11 cellular contexts compared by ENCODE assay signal in genomic region chr20:50646483-50646996, GRCh38. TPM values are rescaled to one million over a fixed set of nuclear protein-coding genes. Genes with fewer than 3 reads are reported as not detected.
A peak's percentile ranks its signal among the peaks of the same experiment; 100 is the strongest.
DNase-seq lines count a peak whose midpoint lies in the region; ATAC-seq, FAIRE-seq and TF ChIP-seq lines count a peak whose summit lies in the region.
"Had no signal": no experiment of that assay in that cellular context is flagged by ENCODE, and none has a peak within 500 bp of the region (broad histone marks: within the 10 kb centered on the region; RNA-seq: fewer than 3 reads in every experiment).

No MANE protein-coding gene starts in this region.

- H3K27me3 ChIP-seq in K562 (ENCODE audit: control insufficient read depth in 2 of 2, insufficient read depth in 2 of 2, low read length in 2 of 2) (no peaks in the 10 kb centered on the region), thyroid gland (no peaks in the 10 kb centered on the region), Karpas-422 (ENCODE audit: low read length) (no peaks in the 10 kb centered on the region)

- H3K9me1 ChIP-seq in K562 (ENCODE audit: control insufficient read depth, insufficient read depth, low read length): peaks cover 3% of the 10 kb centered on the region

- ATAC-seq in K562: no peak
- ATAC-seq in GM18858 (IDR thresholded peaks at IDR 0.05; ENCODE audit: unreplicated experiment): no peak

- H3K27ac Mint-ChIP-seq in nephron progenitor cell: no peak overlapping the region

- peaks cover 5% of the 10 kb centered on the region for H3K36me3 Mint-ChIP-seq in nephron progenitor cell (ENCODE audit: low read depth)

- H2AFZ ChIP-seq in K562 (ENCODE audit: low read depth, low read length): no peak overlapping the region
- H2AFZ ChIP-seq in Karpas-422 (ENCODE audit: low read length): no peak overlapping the region

- peaks cover 8 to 22% of the 10 kb centered on the region in 2 experiments for H3K4me1 ChIP-seq in K562 (replicated peaks in 1 of 2; ENCODE audit: control insufficient read depth in 2 of 2, insufficient read depth in 2 of 2, low read length in 2 of 2)
- peaks cover 9 to 12% of the 10 kb centered on the region in 2 donors for H3K4me1 ChIP-seq in thyroid gland
- no peaks in the 10 kb centered on the region for H3K4me1 ChIP-seq in Karpas-422 (ENCODE audit: low read length)

- TF ChIP-seq POLR2A in K562 (conservative IDR thresholded peaks at IDR 0.05) (no peak), thyroid gland (IDR thresholded peaks at IDR 0.05) (no peak)

- BruUV-seq in K562 (replicated peaks; lab: Mats Ljungman, UMichigan): no TSS peak

- TF ChIP-seq EP300 in K562 (IDR thresholded peaks at IDR 0.05; ENCODE audit: low read length): no peak

- H3K9me3 ChIP-seq in K562 (replicated peaks; ENCODE audit: control insufficient read depth, insufficient read depth, low read depth, low read length): peaks cover 4% of the 10 kb centered on the region
- no peaks in the 10 kb centered on the region for H3K9me3 ChIP-seq in thyroid gland
- H3K9me3 ChIP-seq in Karpas-422 (ENCODE audit: low read length): peaks cover 5% of the 10 kb centered on the region

- intact Hi-C loops in K562 (cut with micrococcal nuclease): no loop called here
- intact Hi-C loops in thyroid gland (cut with DNase I): no loop called here

- H3K79me2 ChIP-seq in K562 (ENCODE audit: control insufficient read depth, insufficient read depth, low read length) (peaks cover 45% of the 10 kb centered on the region), Karpas-422 (ENCODE audit: low read length) (no peaks in the 10 kb centered on the region)

- peak; percentile 26 to 58 (median 30); a peak in 4 of 6 replicates for TF ChIP-seq CTCF in K562 (IDR thresholded peaks at IDR 0.05 in 2 of 3, conservative IDR thresholded peaks at IDR 0.05 in 1 of 3; ENCODE audit: insufficient read depth in 2 of 3, low read depth in 1 of 3, low read length in 3 of 3)
- TF ChIP-seq CTCF in thyroid gland (IDR thresholded peaks at IDR 0.05): no peak
- TF ChIP-seq CTCF in nephron progenitor cell (IDR thresholded peaks at IDR 0.05): no peak

- H3K27ac ChIP-seq in K562 (ENCODE audit: extremely low read depth, low read depth, low read length) (no peak overlapping the region), thyroid gland (peak overlapping the region; percentile 11 to 87 (median 31)), Karpas-422 (ENCODE audit: low read length) (no peak overlapping the region)

- H3K36me3 ChIP-seq in K562 (ENCODE audit: control insufficient read depth, insufficient read depth, low read length): peaks cover 23% of the 10 kb centered on the region
- H3K36me3 ChIP-seq in thyroid gland: no peaks in the 10 kb centered on the region
- no peaks in the 10 kb centered on the region for H3K36me3 ChIP-seq in Karpas-422 (ENCODE audit: insufficient read depth, low read length)

- FAIRE-seq in K562 (lab: Jason Lieb, UNC): peak; percentile 11
- FAIRE-seq: GM18507 had no signal

- no peaks in the 10 kb centered on the region for H3K9me2 ChIP-seq in Karpas-422 (replicated peaks; ENCODE audit: insufficient read depth, low read length)

- no peak overlapping the region for H3K4me3 Mint-ChIP-seq in nephron progenitor cell
- H3K4me3 Mint-ChIP-seq: central memory CD8-positive, alpha-beta T cell had no signal

- in situ Hi-C loops in K562 (cut with MboI): no loop called here

- H3K9ac ChIP-seq in K562 (ENCODE audit: insufficient read depth in 1 of 2, low read depth in 2 of 2, low read length in 2 of 2): no peak overlapping the region
- H3K9ac ChIP-seq in Karpas-422 (ENCODE audit: low read length): no peak overlapping the region

- CTCF ChIA-PET in K562 (lab: Yijun Ruan, JAX; ENCODE audit: low intra/inter-chr PET ratio): no interaction called here

- peaks cover 30% of the 10 kb centered on the region for H3K4me1 Mint-ChIP-seq in nephron progenitor cell
- H3K4me1 Mint-ChIP-seq: central memory CD8-positive, alpha-beta T cell had no signal

- no peak overlapping the region for H3K4me3 ChIP-seq in K562
- no peak overlapping the region for H3K4me3 ChIP-seq in thyroid gland (replicated peaks in 1 of 3)
- no peak overlapping the region for H3K4me3 ChIP-seq in Karpas-422 (ENCODE audit: low read length)

- 86% methylated on average over 1 of the region's 1 CpG for WGBS in K562 (ENCODE audit: insufficient coverage, low coverage, missing lambda C conversion rate)
- WGBS in thyroid gland, 2 donors: 68 to 82% methylated on average over 1 of the region's 1 CpG

- H4K20me1 ChIP-seq in K562 (replicated peaks; ENCODE audit: control insufficient read depth, insufficient read depth, low read length): peaks cover 3% of the 10 kb centered on the region; the same call in 1 of the 2 replicates
- no peaks in the 10 kb centered on the region for H4K20me1 ChIP-seq in Karpas-422 (ENCODE audit: insufficient read depth, low read depth, low read length)

- DNase-seq in HCEC 1CT (peak; percentile 71), K562 (ENCODE audit: extremely low read depth in 1 of 4, low spot score in 3 of 4) (peak in 2 of 4 experiments; percentile 36 to 49), iris pigment epithelial cell (ENCODE audit: low read depth) (peak; percentile 88), thyroid gland (no peak), nephron progenitor cell (no peak), Karpas-422 (no peak)
- DNase-seq: KG1; stimulated activated CD4-positive, alpha-beta T cell treated with anti-CD3 and anti-CD28 coated beads, Interleukin-2, amount 100 ng/mL, for 24 hours had no signal

- TF ChIP-seq RAD21 in K562 (CRISPR knock-in tag; conservative IDR thresholded peaks at IDR 0.05 in 1 of 2, IDR thresholded peaks at IDR 0.05 in 1 of 2): no peak

- H3K27me3 Mint-ChIP-seq in nephron progenitor cell (ENCODE audit: low read depth, poor library complexity): no peaks in the 10 kb centered on the region

- POLR2A ChIA-PET in K562 (lab: Yijun Ruan, JAX): interaction anchor here (0.8 kb wide), 1 partner anchor 11 kb away, joined by 3 read pairs; no protein-coding TSS in a partner anchor

- peaks cover 14% of the 10 kb centered on the region for H3K9me3 Mint-ChIP-seq in nephron progenitor cell
- H3K9me3 Mint-ChIP-seq: central memory CD8-positive, alpha-beta T cell had no signal

- no peak overlapping the region for H3K4me2 ChIP-seq in K562 (ENCODE audit: insufficient read depth, low read length)
- no peak overlapping the region for H3K4me2 ChIP-seq in Karpas-422 (ENCODE audit: low read depth, low read length, poor library complexity, severe bottlenecking)

TF ChIP-seq in K562, 482 proteins besides CTCF, POLR2A, EP300 and RAD21 (continues in another document):
- TF ChIP-seq PREB (CRISPR knock-in tag; IDR thresholded peaks at IDR 0.05) (no peak), TRIM28 (IDR thresholded peaks at IDR 0.05) (0 out of 2 replicates have a peak, but pooled peaks have one; percentile 56), ZNF316 (IDR thresholded peaks at IDR 0.05) (no peak), MTA3 (IDR thresholded peaks at IDR 0.05; ENCODE audit: borderline replicate concordance) (no peak), ZNF217 (CRISPR knock-in tag; IDR thresholded peaks at IDR 0.05) (no peak), ZNF764 (CRISPR knock-in tag; IDR thresholded peaks at IDR 0.05; ENCODE audit: low read depth) (peak; percentile 99), CBX1 (IDR thresholded peaks at IDR 0.05; ENCODE audit: low read depth) (0 out of 2 replicates have a peak, but pooled peaks have one; percentile 28), PCBP2 (IDR thresholded peaks at IDR 0.05; ENCODE audit: low read depth, low read length, poor library complexity, severe bottlenecking) (no peak), ETV1 (tag; conservative IDR thresholded peaks at IDR 0.05; ENCODE audit: low read depth) (0 out of 2 replicates have a peak, but pooled peaks have one; percentile 40), KAT7 (CRISPR knock-in tag; IDR thresholded peaks at IDR 0.05; ENCODE audit: borderline replicate concordance) (no peak), NONO (IDR thresholded peaks at IDR 0.05; ENCODE audit: low read depth in 2 of 2, low read length in 1 of 2) (no peak), ZNF324 (CRISPR knock-in tag; IDR thresholded peaks at IDR 0.05) (no peak)

RNA-seq across cellular contexts. Expression of gene RIPOR3, which starts 44.8 kb away (rescaled TPM):
- total RNA-seq in K562 (2011; cell fraction: chromatin; rRNA removed; ENCODE audit: low replicate concordance): 220 and 451 TPM in 2 replicates
- 258 and 278 TPM in 2 replicates for total RNA-seq in K562 (2011; cell fraction: nucleolus; rRNA removed)
- 187 and 217 TPM in 2 replicates for total RNA-seq in K562 (2011; cell fraction: nucleoplasm; rRNA removed)
- 22.3 and 28.3 TPM in 2 replicates for total RNA-seq in K562 (2014; rRNA removed)
- 9.2 and 15.5 TPM in 2 replicates for total RNA-seq in K562 (2014; rRNA removed; fragmentation: Illumina TruSeq; extraction: Trizol)
- total RNA-seq in K562 (2015; rRNA removed; fragmentation: Illumina TruSeq; extraction: Trizol): 12.8 and 13.3 TPM in 2 replicates
- total RNA-seq in K562 (2021): 43.3 and 46.1 TPM in 2 replicates
- polyA plus RNA-seq in K562 (2011; rRNA removed): 48.8 and 65.1 TPM in 2 replicates
- polyA plus RNA-seq in K562 (2011; cell fraction: cytosol; rRNA removed): 23.4 and 24.4 TPM in 2 replicates
- polyA plus RNA-seq in K562 (2011; cell fraction: nucleus; rRNA removed): 468 and 642 TPM in 2 replicates
- 23.3 and 29.2 TPM in 2 replicates for polyA plus RNA-seq in K562 (2012)
- 21.4 and 23.4 TPM in 2 replicates for polyA plus RNA-seq in K562 (2014; fragmentation: Illumina TruSeq; extraction: Trizol)
- polyA plus RNA-seq in K562 (2014; fragmentation: Nextera tagmentation; extraction: Ambion mirVana): 1 to 10 TPM; 3.3 to 3.8 TPM
- polyA plus RNA-seq in K562 (2014; rRNA removed): 62.7 and 66.4 TPM in 2 replicates
- polyA minus RNA-seq in K562 (2011; rRNA and poly(A)+ RNA removed): 12.5 and 15.4 TPM in 2 replicates
- 15.8 and 20.2 TPM in 2 replicates for polyA minus RNA-seq in K562 (2011; cell fraction: cytosol; rRNA and poly(A)+ RNA removed)
- 65.3 and 73.8 TPM in 2 replicates for polyA minus RNA-seq in K562 (2011; cell fraction: nucleus; rRNA and poly(A)+ RNA removed)
- 10 to 100 TPM in 1 of 4 donors, 1 to 10 TPM in 3; 6.2 to 23.9 (median 9.5) TPM for total RNA-seq in thyroid gland
- not detected in 2 replicates for total RNA-seq in Karpas-422 (2014; rRNA removed; shearing (Covaris generic); ENCODE audit: low replicate concordance)

Comparison
In these comparisons a context has a peak if more than half of its experiments do, and no peak if none do; other contexts are left out.
1. DNase-seq: peak in HCEC 1CT (single experiment) and iris pigment epithelial cell (single experiment); none in thyroid gland (0 of 2), nephron progenitor cell (single experiment) and Karpas-422 (single experiment).
2. H3K27ac ChIP-seq: peak in thyroid gland (3 of 3); none in K562 (single experiment) and Karpas-422 (single experiment).
3. CTCF ChIP-seq: peak in K562 (3 of 3); none in thyroid gland (0 of 6) and nephron progenitor cell (single experiment).